19 cellular contexts compared by ENCODE assay signal in the genomic region with DNA sequence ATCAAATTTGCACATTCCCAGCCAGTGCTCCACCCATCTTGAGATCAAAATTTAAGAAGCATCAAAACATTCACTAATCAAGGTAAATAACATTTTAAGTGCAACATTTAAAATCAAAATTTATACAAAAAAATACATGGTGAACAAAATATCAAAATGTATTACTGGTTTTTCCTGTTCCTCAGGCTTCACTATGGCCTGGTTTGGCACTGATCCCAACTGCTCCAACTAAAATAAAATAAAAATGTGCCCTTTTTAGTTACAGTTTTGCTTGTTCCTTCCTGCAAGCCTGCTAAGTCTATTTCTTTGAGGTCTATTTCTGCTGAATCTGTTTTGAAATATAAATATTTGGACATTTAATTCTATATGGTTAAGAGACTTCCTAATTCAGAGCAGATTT. TPM values are rescaled to one million over a fixed set of nuclear protein-coding genes. Genes with fewer than 3 reads are reported as not detected.
"Had no signal": no experiment of that assay in that cellular context is flagged by ENCODE, and none has a peak within 500 bp of the region (broad histone marks: within the 10 kb centered on the region; RNA-seq: fewer than 3 reads in every experiment).

No MANE protein-coding gene starts in this region.

- H3K4me1 Mint-ChIP-seq: activated B cell treated with CpG ODN at 0.5 μM for 24 hours; activated CD8-positive, alpha-beta memory T cell treated with anti-CD3 and anti-CD28 coated beads, Interleukin-2, amount 10 ng/mL, durations not matched to agents 7 days and 5 days; activated naive CD8-positive, alpha-beta T cell treated with anti-CD3 and anti-CD28 coated beads for 36 hours; activated T-helper 17 cell treated with anti-CD3 and anti-CD28 coated beads, Interleukin-2, amount 50 U/mL, for 72 hours had no signal

- H3K27me3 Mint-ChIP-seq: activated B cell treated with CpG ODN at 0.5 μM for 24 hours; activated CD4-positive, alpha-beta memory T cell treated with anti-CD3 and anti-CD28 coated beads for 36 hours; activated CD8-positive, alpha-beta memory T cell treated with anti-CD3 and anti-CD28 coated beads, Interleukin-2, amount 10 ng/mL, durations not matched to agents 7 days and 5 days had no signal

- H3K27ac ChIP-seq: hepatocyte, upper lobe of right lung had no signal

- H3K9me3 ChIP-seq: upper lobe of right lung had no signal

- H3K36me3 ChIP-seq: upper lobe of right lung had no signal

- H3K27ac Mint-ChIP-seq: activated B cell treated with CpG ODN at 0.5 μM for 24 hours; activated CD4-positive, alpha-beta memory T cell treated with anti-CD3 and anti-CD28 coated beads for 36 hours; activated CD8-positive, alpha-beta memory T cell treated with anti-CD3 and anti-CD28 coated beads, Interleukin-2, amount 10 ng/mL, durations not matched to agents 7 days and 5 days; activated naive CD8-positive, alpha-beta T cell treated with anti-CD3 and anti-CD28 coated beads for 36 hours; activated T-helper 17 cell treated with anti-CD3 and anti-CD28 coated beads, Interleukin-2, amount 50 U/mL, for 72 hours; nephron progenitor cell had no signal

- H3K36me3 Mint-ChIP-seq: activated CD4-positive, alpha-beta memory T cell treated with anti-CD3 and anti-CD28 coated beads for 36 hours; activated CD8-positive, alpha-beta memory T cell treated with anti-CD3 and anti-CD28 coated beads, Interleukin-2, amount 10 ng/mL, durations not matched to agents 7 days and 5 days; activated naive CD8-positive, alpha-beta T cell treated with anti-CD3 and anti-CD28 coated beads for 36 hours had no signal

- H3K27me3 ChIP-seq: hepatocyte, upper lobe of right lung had no signal

- FAIRE-seq: colon had no signal

- H3K4me3 Mint-ChIP-seq: activated B cell treated with CpG ODN at 0.5 μM for 24 hours; activated CD4-positive, alpha-beta memory T cell treated with anti-CD3 and anti-CD28 coated beads for 36 hours; activated CD8-positive, alpha-beta memory T cell treated with anti-CD3 and anti-CD28 coated beads, Interleukin-2, amount 10 ng/mL, durations not matched to agents 7 days and 5 days; activated naive CD8-positive, alpha-beta T cell treated with anti-CD3 and anti-CD28 coated beads for 36 hours; activated T-helper 17 cell treated with anti-CD3 and anti-CD28 coated beads, Interleukin-2, amount 50 U/mL, for 72 hours; nephron progenitor cell had no signal

- DNase-seq: activated B cell treated with CpG ODN at 0.5 μM for 24 hours; activated CD4-positive, alpha-beta memory T cell treated with anti-CD3 and anti-CD28 coated beads for 36 hours; activated CD4-positive, alpha-beta T cell treated with anti-CD3 and anti-CD28 coated beads for 4 hours; activated CD8-positive, alpha-beta memory T cell treated with anti-CD3 and anti-CD28 coated beads, Interleukin-2, amount 10 ng/mL, durations not matched to agents 7 days and 5 days; activated naive CD4-positive, alpha-beta T cell; activated naive CD8-positive, alpha-beta T cell treated with anti-CD3 and anti-CD28 coated beads for 36 hours; amniotic stem cell; caudate nucleus; erythroblast; midbrain; nephron progenitor cell; nucleus accumbens; stimulated activated CD4-positive, alpha-beta T cell treated with anti-CD3 and anti-CD28 coated beads, Interleukin-2, amount 100 ng/mL, for 24 hours; stimulated activated naive CD4-positive, alpha-beta T cell treated with Interleukin-2 at 50 U/mL for 16 hours; upper lobe of right lung had no signal

- H3K4me3 ChIP-seq: hepatocyte, lung, upper lobe of right lung had no signal

- H3K9me3 Mint-ChIP-seq: activated CD4-positive, alpha-beta memory T cell treated with anti-CD3 and anti-CD28 coated beads for 36 hours; activated naive CD8-positive, alpha-beta T cell treated with anti-CD3 and anti-CD28 coated beads for 36 hours; nephron progenitor cell had no signal

- ATAC-seq: activated CD8-positive, alpha-beta memory T cell treated with anti-CD3 and anti-CD28 coated beads, Interleukin-2, amount 10 ng/mL, durations not matched to agents 7 days and 5 days; activated T-helper 17 cell treated with anti-CD3 and anti-CD28 coated beads, Interleukin-2, amount 50 U/mL, for 72 hours; upper lobe of right lung had no signal

RNA-seq across cellular contexts. Expression of a gene that starts 54.9 kb away (rescaled TPM):
- total RNA-seq: activated B cell treated with CpG ODN at 0.5 μM for 24 hours; activated CD4-positive, alpha-beta memory T cell treated with anti-CD3 and anti-CD28 coated beads for 36 hours had no signal
